ENCODE assay signal across 19 cellular contexts in genomic region chr1:60875139-60875538, GRCh38.
DNase-seq lines count a peak whose midpoint lies in the region; ATAC-seq, FAIRE-seq and TF ChIP-seq lines count a peak whose summit lies in the region.
"Had no signal": no experiment of that assay in that cellular context is flagged by ENCODE, and none has a peak within 500 bp of the region (broad histone marks: within the 10 kb centered on the region; RNA-seq: fewer than 3 reads in every experiment).

No MANE protein-coding gene starts in this region.

- no peaks in the 10 kb centered on the region for H3K27me3 Mint-ChIP-seq in brain
- H3K27me3 Mint-ChIP-seq: IgD-negative memory B cell had no signal

- H3K4me3 ChIP-seq in fibroblast of the aortic adventitia (ENCODE audit: low read depth, low read length), result no peak overlapping the region

- no peak for FAIRE-seq in GM12891 (lab: Jason Lieb, UNC)

- H3K4me3 Mint-ChIP-seq in brain, result no peak overlapping the region
- no peak overlapping the region for H3K4me3 Mint-ChIP-seq in stimulated activated effector memory CD8-positive, alpha-beta T cell treated with anti-CD3 and anti-CD28 coated beads, Interleukin-12 subunit alpha, Interleukin-12 subunit beta, amount 100 ng/mL, for 72 hours
- H3K4me3 Mint-ChIP-seq: H9, IgD-negative memory B cell had no signal

- TF ChIP-seq POLR2A in GM12891 (IDR thresholded peaks at IDR 0.05; ENCODE audit: low read depth, low read length), result no peak

- H3K27ac Mint-ChIP-seq in brain, result peak overlapping the region in 3 of 5 experiments; percentile 8 to 72 (median 23)
- H3K27ac Mint-ChIP-seq in stimulated activated effector memory CD8-positive, alpha-beta T cell treated with anti-CD3 and anti-CD28 coated beads, Interleukin-12 subunit alpha, Interleukin-12 subunit beta, amount 100 ng/mL, for 72 hours, result no peak overlapping the region
- H3K27ac Mint-ChIP-seq: H9, IgD-negative memory B cell had no signal

- TF ChIP-seq CTCF in brain (conservative IDR thresholded peaks at IDR 0.05) (no peak), fibroblast of the aortic adventitia (IDR thresholded peaks at IDR 0.05; ENCODE audit: insufficient read depth, low read length) (no peak)

- peak; percentile 26 for DNase-seq in HT1080 (ENCODE audit: low read depth)
- peak; percentile 35 for DNase-seq in fibroblast of the aortic adventitia (ENCODE audit: low read depth)
- no peak for DNase-seq in stimulated activated effector memory CD8-positive, alpha-beta T cell treated with anti-CD3 and anti-CD28 coated beads, Interleukin-12 subunit alpha, Interleukin-12 subunit beta, amount 100 ng/mL, for 72 hours (ENCODE audit: low spot score in 2 of 2)
- no peak for DNase-seq in T-helper 9 cell
- no peak for DNase-seq in GM12891 (ENCODE audit: insufficient read length, low spot score)
- DNase-seq in activated CD8-positive, alpha-beta memory T cell treated with anti-CD3 and anti-CD28 coated beads, Interleukin-2, amount 50 U/mL, for 4 hours, result no peak
- DNase-seq: DMS79 treated with DMSO at 0.1 percent for 48 hours, H9, Kasumi-1, MM.1S, NCI-H1092, NCI-H1436 treated with DMSO at 0.1 percent for 48 hours, NCI-H2029 treated with DMSO at 0.1 percent for 48 hours, NCI-H2171, NCI-H526, RPMI8226, SHP77 treated with DMSO at 0.1 percent for 48 hours had no signal

- no peaks in the 10 kb centered on the region for H3K9me3 Mint-ChIP-seq in brain
- H3K9me3 Mint-ChIP-seq in stimulated activated effector memory CD8-positive, alpha-beta T cell treated with anti-CD3 and anti-CD28 coated beads, Interleukin-12 subunit alpha, Interleukin-12 subunit beta, amount 100 ng/mL, for 72 hours, result no peaks in the 10 kb centered on the region
- H3K9me3 Mint-ChIP-seq: H9 had no signal

- H3K36me3 Mint-ChIP-seq in brain, result no peaks in the 10 kb centered on the region
- H3K36me3 Mint-ChIP-seq in stimulated activated effector memory CD8-positive, alpha-beta T cell treated with anti-CD3 and anti-CD28 coated beads, Interleukin-12 subunit alpha, Interleukin-12 subunit beta, amount 100 ng/mL, for 72 hours, result no peaks in the 10 kb centered on the region

- peak; percentile 51 for ATAC-seq in stimulated activated effector memory CD8-positive, alpha-beta T cell treated with anti-CD3 and anti-CD28 coated beads, Interleukin-12 subunit alpha, Interleukin-12 subunit beta, amount 100 ng/mL, for 72 hours

- peaks cover 37% of the 10 kb centered on the region for H3K4me1 Mint-ChIP-seq in brain
- H3K4me1 Mint-ChIP-seq in stimulated activated effector memory CD8-positive, alpha-beta T cell treated with anti-CD3 and anti-CD28 coated beads, Interleukin-12 subunit alpha, Interleukin-12 subunit beta, amount 100 ng/mL, for 72 hours, result no peaks in the 10 kb centered on the region
- H3K4me1 Mint-ChIP-seq: IgD-negative memory B cell had no signal

TF ChIP-seq in GM12891, 5 proteins besides CTCF, POLR2A, EP300 and RAD21:
- no peak for TF ChIP-seq PAX5 (IDR thresholded peaks at IDR 0.05; ENCODE audit: insufficient read depth, low read length, severe bottlenecking)
- TF ChIP-seq POU2F2 (IDR thresholded peaks at IDR 0.05; ENCODE audit: low read depth, low read length), result no peak
- no peak for TF ChIP-seq SPI1 (IDR thresholded peaks at IDR 0.05; ENCODE audit: low read depth, low read length)

Comparison
In these comparisons a context has a peak if more than half of its experiments do, and no peak if none do; other contexts are left out.
1. DNase-seq: peak in HT1080 (single experiment) and fibroblast of the aortic adventitia (single experiment); none in stimulated activated effector memory CD8-positive, alpha-beta T cell treated with anti-CD3 and anti-CD28 coated beads, Interleukin-12 subunit alpha, Interleukin-12 subunit beta, amount 100 ng/mL, for 72 hours (0 of 2), T-helper 9 cell (single experiment), GM12891 (single experiment) and activated CD8-positive, alpha-beta memory T cell treated with anti-CD3 and anti-CD28 coated beads, Interleukin-2, amount 50 U/mL, for 4 hours (single experiment).